In the genomic region with DNA sequence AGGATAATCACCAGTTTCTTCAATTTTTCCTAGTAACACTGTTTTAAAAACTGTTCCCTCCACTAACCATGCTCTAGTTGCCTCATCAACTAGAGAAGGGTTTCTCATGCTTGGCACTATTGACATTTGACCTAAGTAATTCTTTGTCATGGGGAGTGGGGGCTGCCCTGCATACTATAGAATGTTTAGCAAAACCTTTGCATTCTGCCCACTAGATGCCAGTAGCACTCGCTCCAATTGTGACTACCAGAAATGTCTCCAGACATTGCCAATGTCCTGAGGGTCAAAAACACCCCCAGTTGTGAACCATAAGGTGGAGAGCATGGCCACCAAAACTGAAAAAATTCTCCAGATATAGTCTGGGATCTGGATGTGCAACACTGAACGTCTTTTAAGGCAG, we compare ENCODE assay signal across 13 cellular contexts. TPM values are rescaled to one million over a fixed set of nuclear protein-coding genes. Genes with fewer than 3 reads are reported as not detected.
DNase-seq lines count a peak whose midpoint lies in the region; ATAC-seq, FAIRE-seq and TF ChIP-seq lines count a peak whose summit lies in the region.
"Had no signal": no experiment of that assay in that cellular context is flagged by ENCODE, and none has a peak within 500 bp of the region (broad histone marks: within the 10 kb centered on the region; RNA-seq: fewer than 3 reads in every experiment).

No MANE protein-coding gene starts in this region.

- peak; percentile 32 for TF ChIP-seq CTCF in AG09309 (IDR thresholded peaks at IDR 0.05; ENCODE audit: control insufficient read depth, insufficient read depth, low read depth, low read length, missing control alignments)
- TF ChIP-seq CTCF in GM12873 (IDR thresholded peaks at IDR 0.05; ENCODE audit: insufficient read depth, low read depth, low read length, missing control alignments) = peak; percentile 43
- TF ChIP-seq CTCF in fibroblast of mammary gland (conservative IDR thresholded peaks at IDR 0.05; ENCODE audit: control insufficient read depth, insufficient read depth, low read depth, low read length) = peak; percentile 40

- H3K4me3 Mint-ChIP-seq in activated naive CD4-positive, alpha-beta T cell treated with anti-CD3 and anti-CD28 coated beads, Interleukin-2, amount 10 ng/mL, durations not matched to agents 7 days and 5 days = no peak overlapping the region
- H3K4me3 Mint-ChIP-seq: stimulated activated naive B cell treated with anti-CD40 and anti-IgM and Interleukin-4, amounts not matched to agents 10 μg/mL and 1 μg/mL and 100 μg/mL, for 72 hours; T-helper 1 cell treated with Interleukin-12 subunit alpha and Interleukin-12 subunit beta and Interleukin-4 antibody, amounts not matched to agents 30 μg/mL and 1 μg/mL, for 36 hours had no signal

- no peak for FAIRE-seq in RCC 7860 (lab: Jason Lieb, UNC)

- H3K4me1 Mint-ChIP-seq in activated naive CD4-positive, alpha-beta T cell treated with anti-CD3 and anti-CD28 coated beads, Interleukin-2, amount 10 ng/mL, durations not matched to agents 7 days and 5 days = no peaks in the 10 kb centered on the region
- H3K4me1 Mint-ChIP-seq: stimulated activated naive B cell treated with anti-CD40 and anti-IgM and Interleukin-4, amounts not matched to agents 10 μg/mL and 1 μg/mL and 100 μg/mL, for 72 hours had no signal

- H3K36me3 Mint-ChIP-seq in activated naive CD4-positive, alpha-beta T cell treated with anti-CD3 and anti-CD28 coated beads, Interleukin-2, amount 10 ng/mL, durations not matched to agents 7 days and 5 days = no peaks in the 10 kb centered on the region
- H3K36me3 Mint-ChIP-seq: stimulated activated naive B cell treated with anti-CD40 and anti-IgM and Interleukin-4, amounts not matched to agents 10 μg/mL and 1 μg/mL and 100 μg/mL, for 72 hours had no signal

- no peak for ATAC-seq in GM19351 (IDR thresholded peaks at IDR 0.05; ENCODE audit: unreplicated experiment)

- no peak for DNase-seq in AG09309 (ENCODE audit: low read depth)
- DNase-seq in RCC 7860 (ENCODE audit: low spot score) = peak; percentile 17
- peak; percentile 26 for DNase-seq in fibroblast of mammary gland (ENCODE audit: low read depth)
- DNase-seq in H4 (ENCODE audit: low spot score) = no peak
- no peak for DNase-seq in amygdala (lab: John Stamatoyannopoulos, UW)
- DNase-seq in activated naive CD4-positive, alpha-beta T cell treated with anti-CD3 and anti-CD28 coated beads, Interleukin-2, amount 10 ng/mL, durations not matched to agents 7 days and 5 days = no peak
- DNase-seq: activated T-cell treated with anti-CD3 and anti-CD28 coated beads, Interleukin-2, amount 50 U/mL, for 1 hour; NCI-H345; stimulated activated CD4-positive, alpha-beta T cell treated with anti-CD3 and anti-CD28 coated beads, Interleukin-12 subunit alpha, Interleukin-12 subunit beta, amount 100 ng/mL, for 4 hours; stimulated activated naive B cell treated with anti-CD40 and anti-IgM and Interleukin-4, amounts not matched to agents 10 μg/mL and 1 μg/mL and 100 μg/mL, for 72 hours had no signal

- CTCF ChIA-PET in activated naive CD4-positive, alpha-beta T cell treated with anti-CD3 and anti-CD28 coated beads, Interleukin-2, amount 10 ng/mL, durations not matched to agents 7 days and 5 days (lab: Charles Lee) = interaction anchor here (0.8 to 3.6 kb wide), 12 partner anchors 12 to 135 kb away, joined by 3 to 26 read pairs (median 3); no protein-coding TSS in a partner anchor

- no peak overlapping the region for H3K27ac Mint-ChIP-seq in activated naive CD4-positive, alpha-beta T cell treated with anti-CD3 and anti-CD28 coated beads, Interleukin-2, amount 10 ng/mL, durations not matched to agents 7 days and 5 days
- H3K27ac Mint-ChIP-seq: stimulated activated naive B cell treated with anti-CD40 and anti-IgM and Interleukin-4, amounts not matched to agents 10 μg/mL and 1 μg/mL and 100 μg/mL, for 72 hours; T-helper 1 cell treated with Interleukin-12 subunit alpha and Interleukin-12 subunit beta and Interleukin-4 antibody, amounts not matched to agents 30 μg/mL and 1 μg/mL, for 36 hours had no signal

- no peak overlapping the region for H3K4me3 ChIP-seq in AG09309 (ENCODE audit: control insufficient read depth, low read depth, low read length)
- no peak overlapping the region for H3K4me3 ChIP-seq in fibroblast of mammary gland (ENCODE audit: control insufficient read depth, low read depth, low read length)

- no peaks in the 10 kb centered on the region for H3K9me3 Mint-ChIP-seq in activated naive CD4-positive, alpha-beta T cell treated with anti-CD3 and anti-CD28 coated beads, Interleukin-2, amount 10 ng/mL, durations not matched to agents 7 days and 5 days
- H3K9me3 Mint-ChIP-seq: stimulated activated naive B cell treated with anti-CD40 and anti-IgM and Interleukin-4, amounts not matched to agents 10 μg/mL and 1 μg/mL and 100 μg/mL, for 72 hours; T-helper 1 cell treated with Interleukin-12 subunit alpha and Interleukin-12 subunit beta and Interleukin-4 antibody, amounts not matched to agents 30 μg/mL and 1 μg/mL, for 36 hours had no signal

- H3K27me3 Mint-ChIP-seq in activated naive CD4-positive, alpha-beta T cell treated with anti-CD3 and anti-CD28 coated beads, Interleukin-2, amount 10 ng/mL, durations not matched to agents 7 days and 5 days = peaks cover 21% of the 10 kb centered on the region

RNA-seq across cellular contexts. Expression of a gene that starts 27.6 kb away (rescaled TPM):
- 12.1 and 14.2 TPM in 2 replicates for total RNA-seq in H4 (2014; rRNA removed; shearing (Covaris generic))

Comparison
In these comparisons a context has a peak if more than half of its experiments do, and no peak if none do; other contexts are left out.
1. DNase-seq: peak in RCC 7860 (single experiment) and fibroblast of mammary gland (single experiment); none in AG09309 (single experiment), H4 (single experiment), amygdala (0 of 56) and activated naive CD4-positive, alpha-beta T cell treated with anti-CD3 and anti-CD28 coated beads, Interleukin-2, amount 10 ng/mL, durations not matched to agents 7 days and 5 days (single experiment).
2. Peak in every context shown above with its lines, with median percentiles within 50 percentile points of each other: CTCF ChIP-seq.